8 cellular contexts compared by ENCODE assay signal in genomic region chr19:10565567-10566407, GRCh38. TPM values are rescaled to one million over a fixed set of nuclear protein-coding genes. Genes with fewer than 3 reads are reported as not detected.
DNase-seq lines count a peak whose midpoint lies in the region; ATAC-seq, FAIRE-seq and TF ChIP-seq lines count a peak whose summit lies in the region.

Gene KRI1, minus strand, starts transcription at chr19:10566010. Its CDS starts 11 bp downstream, at chr19:10565999.

- 2% methylated on average over 25 of the region's 94 CpGs for WGBS in hepatocyte (ENCODE audit: low lambda C conversion rate, missing lambda C conversion rate)

- H3K36me3 Mint-ChIP-seq in astrocyte (ENCODE audit: low read depth, unreplicated experiment): peaks cover 4% of the 10 kb centered on the region

- no peaks in the 10 kb centered on the region for H3K27me3 Mint-ChIP-seq in astrocyte (ENCODE audit: low read depth, unreplicated experiment)

- H3K4me3 Mint-ChIP-seq in astrocyte (ENCODE audit: unreplicated experiment): peak within 1 kb of the TSS; percentile 93

- H3K27ac Mint-ChIP-seq in astrocyte (ENCODE audit: unreplicated experiment): peak within 1 kb of the TSS; percentile 75

- H3K9me2 ChIP-seq in hepatocyte (replicated peaks; ENCODE audit: insufficient read depth): no peaks in the 10 kb centered on the region

- H3K27me3 ChIP-seq in astrocyte (ENCODE audit: insufficient read depth, low read length): no peaks in the 10 kb centered on the region
- H3K27me3 ChIP-seq in hepatocyte: no peaks in the 10 kb centered on the region

- no peaks in the 10 kb centered on the region for H3K9me3 Mint-ChIP-seq in astrocyte (ENCODE audit: unreplicated experiment)

- H3K4me1 ChIP-seq in astrocyte (ENCODE audit: insufficient read depth, low read length) (peaks cover 25% of the 10 kb centered on the region), hepatocyte (ENCODE audit: insufficient read depth) (peaks cover 16% of the 10 kb centered on the region)

- H2AFZ ChIP-seq in astrocyte (ENCODE audit: low read depth, low read length) (peak within 1 kb of the TSS; percentile 84), hepatocyte (peak within 1 kb of the TSS; percentile 59)

- H3K9me3 ChIP-seq in astrocyte (ENCODE audit: insufficient read depth, low read depth, low read length) (no peaks in the 10 kb centered on the region), hepatocyte (ENCODE audit: low read depth) (no peaks in the 10 kb centered on the region)

- peak within 1 kb of the TSS; percentile 98 for H3K9ac ChIP-seq in astrocyte (ENCODE audit: low read length)

- H3K36me3 ChIP-seq in astrocyte (ENCODE audit: insufficient read depth, low read length): no peaks in the 10 kb centered on the region
- no peaks in the 10 kb centered on the region for H3K36me3 ChIP-seq in hepatocyte (replicated peaks; ENCODE audit: insufficient read depth, low read depth)

- no peak for FAIRE-seq in astrocyte (lab: Jason Lieb, UNC)

- peak; percentile 0 for TF ChIP-seq CTCF in astrocyte (IDR thresholded peaks at IDR 0.05; ENCODE audit: insufficient read depth, low read depth, low read length)
- peak; percentile 24 for TF ChIP-seq CTCF in hepatocyte (IDR thresholded peaks at IDR 0.05; ENCODE audit: poor library complexity)

- H3K27ac ChIP-seq in astrocyte (ENCODE audit: low read depth, low read length) (peak within 1 kb of the TSS; percentile 70), hepatocyte (peak within 1 kb of the TSS; percentile 77)

- H3K4me3 ChIP-seq in astrocyte (ENCODE audit: insufficient read depth, low read depth, low read length): peak within 1 kb of the TSS; percentile 90
- H3K4me3 ChIP-seq in hepatocyte: peak within 1 kb of the TSS; percentile 39

- H3K79me2 ChIP-seq in astrocyte (ENCODE audit: insufficient read depth, low read length): peaks cover 27% of the 10 kb centered on the region
- peaks cover 9% of the 10 kb centered on the region for H3K79me2 ChIP-seq in hepatocyte

- ATAC-seq in GM18502 (IDR thresholded peaks at IDR 0.05; ENCODE audit: poor library complexity, unreplicated experiment) (peak; percentile 53), HG02973 (IDR thresholded peaks at IDR 0.05; ENCODE audit: unreplicated experiment) (peak; percentile 36)

- peaks cover 9% of the 10 kb centered on the region for H3K4me1 Mint-ChIP-seq in astrocyte (ENCODE audit: low read depth, unreplicated experiment)

- peaks cover 14% of the 10 kb centered on the region for H4K20me1 ChIP-seq in astrocyte (ENCODE audit: insufficient read depth, low read length)
- no peaks in the 10 kb centered on the region for H4K20me1 ChIP-seq in hepatocyte (ENCODE audit: insufficient read depth, poor library complexity, severe bottlenecking)

- H3K4me2 ChIP-seq in astrocyte (ENCODE audit: low read length): peak within 1 kb of the TSS; percentile 98
- peak within 1 kb of the TSS; percentile 96 for H3K4me2 ChIP-seq in hepatocyte

- DNase-seq in NCI-H2029 treated with DMSO at 0.1 percent for 48 hours (lab: John Stamatoyannopoulos, UW) (peak; percentile 91), T-helper 22 cell (ENCODE audit: low read depth) (peak; percentile 98), astrocyte (ENCODE audit: low read depth) (peak; percentile 85), hepatocyte (ENCODE audit: low spot score) (peak; percentile 99), retina (peak; percentile 96), cortex of kidney (lab: John Stamatoyannopoulos, UW) (no peak)

RNA-seq across cellular contexts. Expression of gene KRI1, which starts in this region (rescaled TPM):
- total RNA-seq in astrocyte: 14.1 and 15.9 TPM in 2 replicates
- total RNA-seq in hepatocyte: 7.8 and 9.2 TPM in 2 replicates
- 18.3 and 22.0 TPM in 2 replicates for polyA plus RNA-seq in hepatocyte
